8 cellular contexts compared by ENCODE assay signal in the genomic region with DNA sequence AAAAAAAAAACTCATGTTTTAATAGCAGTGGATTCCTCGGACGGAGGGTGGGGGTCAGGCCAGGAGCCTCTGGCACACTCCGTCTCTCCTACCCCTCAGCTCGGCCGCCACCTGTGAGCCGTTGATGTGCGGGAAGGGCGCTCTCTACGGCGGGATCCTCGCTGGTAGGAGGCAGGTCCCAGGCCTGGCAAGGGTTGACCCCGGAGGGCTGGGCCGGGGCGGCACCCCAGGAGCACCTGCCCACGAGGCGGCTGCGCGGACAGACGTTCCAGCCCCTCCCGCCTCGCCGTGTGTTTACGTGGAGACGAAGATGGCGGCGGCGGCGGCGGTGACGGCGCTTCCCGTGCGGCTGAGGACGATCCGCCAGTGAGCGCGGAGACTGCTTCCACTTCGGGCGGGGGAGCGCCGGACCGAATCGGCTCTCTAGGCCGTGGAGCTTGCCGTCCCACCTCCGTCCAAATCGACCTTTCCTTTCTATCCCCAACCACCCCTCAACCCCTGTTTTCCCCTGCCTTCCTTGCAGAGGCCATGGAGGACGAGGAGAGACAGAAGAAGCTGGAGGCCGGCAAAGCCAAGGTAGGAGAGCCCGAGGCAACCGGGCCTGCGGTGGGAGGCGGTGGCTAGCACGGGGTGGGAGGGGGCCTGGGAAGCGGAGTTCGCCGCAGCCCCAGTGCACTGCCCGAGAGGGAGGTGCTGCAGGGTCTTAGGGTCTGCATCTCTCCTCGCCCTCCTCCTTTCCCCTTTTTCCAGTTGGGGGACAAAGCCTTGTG. TPM values are rescaled to one million over a fixed set of nuclear protein-coding genes. Genes with fewer than 3 reads are reported as not detected.
DNase-seq lines count a peak whose midpoint lies in the region; ATAC-seq and TF ChIP-seq lines count a peak whose summit lies in the region.

A gene (plus strand): TSS at position 291 of the 770 bp plus-strand sequence. CDS start 238 bp downstream, at position 529.

- H3K9me3 ChIP-seq in T-helper 17 cell (ENCODE audit: control insufficient read depth, low read length, poor library complexity, severe bottlenecking): no peaks in the 10 kb centered on the region
- no peaks in the 10 kb centered on the region for H3K9me3 ChIP-seq in right cardiac atrium (ENCODE audit: control insufficient read depth, low read length)
- no peaks in the 10 kb centered on the region for H3K9me3 ChIP-seq in aorta (ENCODE audit: control insufficient read depth, low read length)

- H3K4me1 Mint-ChIP-seq in T-helper 17 cell: peaks cover 25% of the 10 kb centered on the region

- H3K4me1 ChIP-seq in right cardiac atrium (ENCODE audit: control insufficient read depth, insufficient read depth, low read length) (no peaks in the 10 kb centered on the region), aorta (ENCODE audit: control insufficient read depth in 1 of 2, insufficient read depth in 2 of 2, low read length in 2 of 2) (no peaks in the 10 kb centered on the region)

- H3K36me3 ChIP-seq in aorta (ENCODE audit: control insufficient read depth in 1 of 2, insufficient read depth in 2 of 2, low read length in 1 of 2): no peaks in the 10 kb centered on the region

- peak within 1 kb of the TSS; percentile 74 for H3K4me3 ChIP-seq in right cardiac atrium (ENCODE audit: low read length)
- H3K4me3 ChIP-seq in aorta (ENCODE audit: low read length in 2 of 2): peak within 1 kb of the TSS; percentile 72 to 77

- H3K4me3 Mint-ChIP-seq in T-helper 17 cell: peak within 1 kb of the TSS; percentile 98

- intact Hi-C loops in right cardiac atrium (cut with DNase I): no loop called here
- intact Hi-C loops in aorta (cut with DNase I): loop anchor here in 1 of 2 donors (5.0 to 10.0 kb wide), 2 partner anchors 84 to 192 kb away; a partner anchor contains a TSS

- no peaks in the 10 kb centered on the region for H3K27me3 Mint-ChIP-seq in T-helper 17 cell

- TF ChIP-seq CTCF in GM13976 (IDR thresholded peaks at IDR 0.05; ENCODE audit: borderline replicate concordance, control extremely low read depth, extremely low read depth, insufficient read depth, missing control alignments): no peak

- peak within 1 kb of the TSS; percentile 83 for H3K27ac ChIP-seq in right cardiac atrium (ENCODE audit: low read length)
- peak within 1 kb of the TSS; percentile 51 to 76 for H3K27ac ChIP-seq in aorta (ENCODE audit: low read depth in 1 of 2, low read length in 2 of 2)

- peak within 1 kb of the TSS; percentile 96 for H3K27ac Mint-ChIP-seq in T-helper 17 cell

- DNase-seq in GM13976 (ENCODE audit: low spot score) (peak; percentile 91), NCI-H1417 (lab: John Stamatoyannopoulos, UW) (peak; percentile 93 to 96 (median 95)), T-helper 17 cell (peak; percentile 79 to 85 (median 81)), amygdala (lab: John Stamatoyannopoulos, UW) (peak in 55 of 56 donors; percentile 24 to 88 (median 73)), right cardiac atrium (peak; percentile 89 to 96 (median 95)), renal cortical epithelial cell (ENCODE audit: low read depth) (peak; percentile 57), aorta (peak; percentile 92 to 95)

- in situ Hi-C loops in GM13976 (cut with MboI; ENCODE audit: low sequenced_read_pairs, unreplicated experiment): no loop called here

- peaks cover 6% of the 10 kb centered on the region for H3K36me3 Mint-ChIP-seq in T-helper 17 cell (ENCODE audit: low read depth)

- WGBS in right cardiac atrium: under 1% methylated on average over 59 of the region's 59 CpGs
- 0% methylated on average over 52 to 59 of the region's 59 CpGs for WGBS in aorta, 2 donors

- no peaks in the 10 kb centered on the region for H3K27me3 ChIP-seq in right cardiac atrium (ENCODE audit: control insufficient read depth, insufficient read depth)
- no peaks in the 10 kb centered on the region for H3K27me3 ChIP-seq in aorta (ENCODE audit: control insufficient read depth in 1 of 2, insufficient read depth in 2 of 2, low read length in 1 of 2)

- ATAC-seq in HG02759 (IDR thresholded peaks at IDR 0.05; ENCODE audit: unreplicated experiment) (peak; percentile 96), T-helper 17 cell (peak; percentile 92), right cardiac atrium (peak; percentile 97), aorta (ENCODE audit: low FRiP score) (peak; percentile 95)

RNA-seq across cellular contexts. Expression of the gene that starts here (rescaled TPM):
- 10 to 100 TPM; 70.3 to 74.3 TPM for total RNA-seq in T-helper 17 cell
- 10 to 100 TPM; 33.9 to 47.4 (median 40.7) TPM for total RNA-seq in right cardiac atrium
- 15.5 TPM for polyA plus RNA-seq in right cardiac atrium
- 30.9 and 83.9 TPM in 2 replicates for total RNA-seq in renal cortical epithelial cell
- total RNA-seq in aorta: 10 to 100 TPM; 55.5 to 81.2 TPM
- polyA plus RNA-seq in aorta: 10 to 100 TPM; 13.8 to 21.7 TPM

Comparison
In these comparisons a context has a peak if more than half of its experiments do, and no peak if none do; other contexts are left out.
1. Peak in every context shown above with its lines: DNase-seq, ATAC-seq, H3K4me3 ChIP-seq and H3K27ac ChIP-seq.